24 cellular contexts compared by ENCODE assay signal in the genomic region with DNA sequence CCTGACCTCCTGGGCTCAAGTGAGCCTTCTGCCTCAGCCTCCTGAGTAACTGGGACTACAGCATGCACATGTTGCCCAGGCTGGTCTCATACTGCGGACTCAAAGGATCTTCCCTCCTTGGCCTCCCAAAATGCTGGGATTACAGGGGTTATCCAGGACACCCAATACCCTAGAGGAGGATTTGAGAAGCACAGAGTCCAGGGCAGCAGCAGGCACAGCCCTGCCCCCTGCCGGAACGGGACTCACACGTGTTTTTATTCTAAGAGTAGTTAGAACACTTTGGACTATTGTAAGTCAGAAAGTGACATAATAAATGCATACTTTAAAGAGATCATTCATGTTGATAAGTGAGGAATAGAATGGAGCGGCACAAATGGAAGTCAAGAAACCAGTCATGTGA.
DNase-seq lines count a peak whose midpoint lies in the region; ATAC-seq, FAIRE-seq and TF ChIP-seq lines count a peak whose summit lies in the region.
"Had no signal": no experiment of that assay in that cellular context is flagged by ENCODE, and none has a peak within 500 bp of the region (broad histone marks: within the 10 kb centered on the region; RNA-seq: fewer than 3 reads in every experiment).

No MANE protein-coding gene starts in this region.

- H3K23ac ChIP-seq in H1 (ENCODE audit: insufficient read length), result no peak overlapping the region

- no peak overlapping the region for H4K91ac ChIP-seq in H1 (replicated peaks; ENCODE audit: insufficient read length, low read length)

- no peaks in the 10 kb centered on the region for H3K36me3 Mint-ChIP-seq in CD14-positive monocyte
- H3K36me3 Mint-ChIP-seq: CD4-positive, alpha-beta memory T cell had no signal

- H3K4ac ChIP-seq in H1 (replicated peaks; ENCODE audit: insufficient read length, low read depth, low read length), result no peak overlapping the region

- no peak overlapping the region for H3K56ac ChIP-seq in H1 (replicated peaks; ENCODE audit: insufficient read length, low read depth, low read length)

- peak; percentile 41; the same call in 1 of the 2 replicates for TF ChIP-seq CTCF in A673 (conservative IDR thresholded peaks at IDR 0.05; ENCODE audit: low read depth, low read length)
- TF ChIP-seq CTCF in Panc1 (IDR thresholded peaks at IDR 0.05), result peak; percentile 38
- peak; percentile 10 to 56 (median 19) for TF ChIP-seq CTCF in H1 (IDR thresholded peaks at IDR 0.05; ENCODE audit: control extremely low read depth in 1 of 3, insufficient read depth in 1 of 3, low read depth in 1 of 3, low read length in 3 of 3)
- TF ChIP-seq CTCF in CD14-positive monocyte (IDR thresholded peaks at IDR 0.05), result no peak

- H3K23me2 ChIP-seq in H1 (ENCODE audit: low read depth, low read length), result no peaks in the 10 kb centered on the region

- no peak overlapping the region for H2BK120ac ChIP-seq in H1 (replicated peaks; ENCODE audit: low read depth, low read length)

- H3K9me3 ChIP-seq in A673 (ENCODE audit: low read depth, low read length, poor library complexity, severe bottlenecking) (no peaks in the 10 kb centered on the region), Panc1 (ENCODE audit: control insufficient read depth, insufficient read depth, low read depth, low read length) (no peaks in the 10 kb centered on the region), H1 (ENCODE audit: insufficient read depth in 2 of 2, low read depth in 1 of 2, low read length in 1 of 2) (peaks cover 0 to 2% of the 10 kb centered on the region in 2 experiments; a peak in 1 of 4 replicates)
- H3K9me3 ChIP-seq: BLaER1, Caco-2 had no signal

- H3K79me1 ChIP-seq in H1 (ENCODE audit: low read depth, low read length), result no peaks in the 10 kb centered on the region

- H2AFZ ChIP-seq in H1 (ENCODE audit: low read length), result no peak overlapping the region

- H3K36me3 ChIP-seq in A673 (ENCODE audit: insufficient read depth, low read length, poor library complexity, severe bottlenecking), result no peaks in the 10 kb centered on the region
- no peaks in the 10 kb centered on the region for H3K36me3 ChIP-seq in Panc1 (ENCODE audit: control insufficient read depth, insufficient read depth, low read length)
- H3K36me3 ChIP-seq in H1 (ENCODE audit: control insufficient read depth in 2 of 4, insufficient read depth in 4 of 4, low read length in 3 of 4), result no peaks in the 10 kb centered on the region
- H3K36me3 ChIP-seq: BLaER1 had no signal

- in situ Hi-C loops in Panc1 (cut with HindIII; ENCODE audit: low pct_unique_long_range_greater_than_20kb, low sequenced_read_pairs), result no loop called here

- ATAC-seq in Panc1, result no peak
- no peak for ATAC-seq in HG02970 (IDR thresholded peaks at IDR 0.05; ENCODE audit: low FRiP score, unreplicated experiment)
- ATAC-seq: GM12878, PC-3 had no signal

- H2BK15ac ChIP-seq in H1 (ENCODE audit: low read length), result no peak overlapping the region

- TF ChIP-seq RAD21 in H1 (IDR thresholded peaks at IDR 0.05 in 1 of 2, conservative IDR thresholded peaks at IDR 0.05 in 1 of 2; ENCODE audit: low read depth in 2 of 2, low read length in 2 of 2), result peak; percentile 2 to 13; a peak in 1 of 4 replicates

- H3K4me2 ChIP-seq in H1 (ENCODE audit: insufficient read depth in 1 of 2, low read depth in 2 of 2, low read length in 2 of 2), result no peak overlapping the region
- H3K4me2 ChIP-seq: BLaER1 had no signal

- 100% methylated on average over 5 of the region's 5 CpGs; no CpG with 5 or more reads in 1 of the 2 experiments for WGBS in H1 (ENCODE audit: extremely low coverage in 1 of 2, insufficient coverage in 1 of 2, insufficient read length in 1 of 2, insufficient replicate concordance in 2 of 2, low coverage in 1 of 2, low lambda C conversion rate in 2 of 2, missing lambda C conversion rate in 1 of 2), 2 experiments

- H4K20me1 ChIP-seq in H1 (replicated peaks in 1 of 2; ENCODE audit: control insufficient read depth in 1 of 2, insufficient read depth in 2 of 2, low read length in 2 of 2), result no peaks in the 10 kb centered on the region
- H4K20me1 ChIP-seq: BLaER1 had no signal

- H3K9me3 Mint-ChIP-seq in CD14-positive monocyte, result peaks cover 0 to 13% (median 0%) of the 10 kb centered on the region in 7 donors

- DNase-seq in A673 (ENCODE audit: low spot score), result peak; percentile 26
- DNase-seq in HCEC 1CT, result peak; percentile 40
- no peak for DNase-seq in Panc1 (ENCODE audit: low read depth, low spot score)
- no peak for DNase-seq in H1 (ENCODE audit: low read depth in 1 of 2, low spot score in 2 of 2)
- DNase-seq in 8988T, result no peak
- DNase-seq in CD14-positive monocyte (ENCODE audit: low spot score), result no peak
- DNase-seq in NCI-H69 (lab: John Stamatoyannopoulos, UW), result no peak
- DNase-seq: Caco-2; CD4-positive, alpha-beta memory T cell; DND-41; NCI-H1105; NCI-H146; NCI-H2029; NCI-H226; NCI-H510A treated with DMSO at 0.1 percent for 48 hours; NCI-H774; PC-3; RPMI8226; SHP77; SW 1271 had no signal

- no peak overlapping the region for H3K27ac Mint-ChIP-seq in CD14-positive monocyte
- H3K27ac Mint-ChIP-seq: CD4-positive, alpha-beta memory T cell had no signal

- no peaks in the 10 kb centered on the region for H3K4me1 ChIP-seq in A673 (ENCODE audit: insufficient read depth, low read length, poor library complexity, severe bottlenecking)
- no peaks in the 10 kb centered on the region for H3K4me1 ChIP-seq in Panc1 (ENCODE audit: control insufficient read depth, insufficient read depth, low read length)
- no peaks in the 10 kb centered on the region for H3K4me1 ChIP-seq in H1 (replicated peaks in 1 of 4; ENCODE audit: control insufficient read depth in 3 of 4, insufficient read depth in 4 of 4, low read length in 3 of 4)
- H3K4me1 ChIP-seq: BLaER1, Caco-2 had no signal

- no peak for TF ChIP-seq EP300 in H1 (IDR thresholded peaks at IDR 0.05; ENCODE audit: borderline replicate concordance in 1 of 2, low read depth in 2 of 2, low read length in 2 of 2)

- no peak overlapping the region for H4K5ac ChIP-seq in H1 (ENCODE audit: insufficient read length, low read depth, low read length)

- H3K4me3 ChIP-seq in A673 (ENCODE audit: low read depth, low read length, poor library complexity, severe bottlenecking), result no peak overlapping the region
- H3K4me3 ChIP-seq in Panc1 (ENCODE audit: low read depth in 2 of 2, low read length in 2 of 2), result no peak overlapping the region
- no peak overlapping the region for H3K4me3 ChIP-seq in H1 (ENCODE audit: extremely low read depth in 1 of 4, insufficient read depth in 2 of 4, low read depth in 3 of 4, low read length in 4 of 4)
- H3K4me3 ChIP-seq: BLaER1, GM12878, SK-N-MC had no signal

- no peak overlapping the region for H3K14ac ChIP-seq in H1 (ENCODE audit: insufficient read length)

- POLR2A ChIA-PET in A673 (lab: Charles Lee; ENCODE audit: low non-redundant PET), result no interaction called here
- POLR2A ChIA-PET in Panc1 (lab: Charles Lee), result no interaction called here
- POLR2A ChIA-PET in H1 (lab: Charles Lee; ENCODE audit: partially characterized antibody), result no interaction called here

- no peak overlapping the region for H2BK20ac ChIP-seq in H1 (ENCODE audit: low read length)

- H3K4me3 Mint-ChIP-seq in CD14-positive monocyte, result no peak overlapping the region
- H3K4me3 Mint-ChIP-seq: CD4-positive, alpha-beta memory T cell had no signal

- no peak overlapping the region for H3K9ac ChIP-seq in H1 (replicated peaks in 1 of 4; ENCODE audit: extremely low read depth in 1 of 4, low read depth in 3 of 4, low read length in 3 of 4)
- H3K9ac ChIP-seq: BLaER1 had no signal

- no peaks in the 10 kb centered on the region for H3K4me1 Mint-ChIP-seq in CD14-positive monocyte
- H3K4me1 Mint-ChIP-seq: CD4-positive, alpha-beta memory T cell had no signal

- BruUV-seq in A673 (replicated peaks; lab: Mats Ljungman, UMichigan), result no TSS peak
- BruUV-seq in Panc1 (replicated peaks; lab: Mats Ljungman, UMichigan), result no TSS peak

- CTCF ChIA-PET in A673 (lab: Charles Lee) (no interaction called here), Panc1 (lab: Charles Lee) (no interaction called here), H1 (lab: Charles Lee; ENCODE audit: partially characterized antibody) (no interaction called here)

- no peak overlapping the region for H2BK5ac ChIP-seq in H1 (ENCODE audit: low read depth, low read length)

- no peak for FAIRE-seq in H1 (lab: Jason Lieb, UNC)
- FAIRE-seq: GM12878 had no signal

- no peak overlapping the region for H2BK12ac ChIP-seq in H1 (ENCODE audit: low read depth, low read length)

- H3K27me3 Mint-ChIP-seq in CD14-positive monocyte (ENCODE audit: low read depth in 3 of 3), result peaks cover 0 to 2% (median under 1%) of the 10 kb centered on the region in 3 donors
- H3K27me3 Mint-ChIP-seq: CD4-positive, alpha-beta memory T cell had no signal

- no peaks in the 10 kb centered on the region for H3K27me3 ChIP-seq in A673 (replicated peaks; ENCODE audit: insufficient read depth, low read depth, low read length, poor library complexity)
- peaks cover 2% of the 10 kb centered on the region; the same call in 1 of the 2 replicates for H3K27me3 ChIP-seq in Panc1 (ENCODE audit: control insufficient read depth, insufficient read depth, low read length)
- H3K27me3 ChIP-seq in H1 (replicated peaks in 1 of 4; ENCODE audit: control insufficient read depth in 3 of 4, extremely low read depth in 1 of 4, insufficient read depth in 3 of 4, low read length in 3 of 4), result no peaks in the 10 kb centered on the region
- H3K27me3 ChIP-seq: BLaER1 had no signal

- H3K18ac ChIP-seq in H1 (ENCODE audit: extremely low read depth, low read length), result no peak overlapping the region

- TF ChIP-seq POLR2A in H1 (IDR thresholded peaks at IDR 0.05; ENCODE audit: control extremely low read depth in 1 of 2, low read depth in 2 of 2, low read length in 2 of 2), result no peak

- no peak overlapping the region for H3K27ac ChIP-seq in A673 (ENCODE audit: low read depth, low read length, poor library complexity, severe bottlenecking)
- no peak overlapping the region for H3K27ac ChIP-seq in Panc1 (ENCODE audit: low read length)
- H3K27ac ChIP-seq in H1 (ENCODE audit: low read depth, low read length), result no peak overlapping the region
- H3K27ac ChIP-seq: BLaER1, SK-N-MC had no signal

- intact Hi-C loops in A673 (cut with micrococcal nuclease; ENCODE audit: unreplicated experiment), result no loop called here
- intact Hi-C loops in Panc1 (cut with micrococcal nuclease; ENCODE audit: unreplicated experiment), result no loop called here
- intact Hi-C loops in CD14-positive monocyte (cut with micrococcal nuclease), result no loop called here

- no peak overlapping the region for H4K8ac ChIP-seq in H1 (ENCODE audit: extremely low read depth, insufficient read depth, low read length)

- H3K79me2 ChIP-seq in H1 (ENCODE audit: control insufficient read depth in 1 of 2, insufficient read depth in 2 of 2, low read length in 2 of 2), result no peaks in the 10 kb centered on the region

- no peak overlapping the region for H2AK5ac ChIP-seq in H1 (ENCODE audit: low read depth, low read length)

TF ChIP-seq in H1, 55 proteins besides CTCF, POLR2A, EP300 and RAD21 (continues in another document):
- no peak for TF ChIP-seq CTBP2 (IDR thresholded peaks at IDR 0.05; ENCODE audit: borderline replicate concordance, insufficient read depth, insufficient read length, low read length)
- TF ChIP-seq ZNF274 (IDR thresholded peaks at IDR 0.05; ENCODE audit: borderline replicate concordance, extremely low read depth, low read length), result no peak
- no peak for TF ChIP-seq RFX5 (IDR thresholded peaks at IDR 0.05; ENCODE audit: borderline replicate concordance, low read depth, low read length)
- TF ChIP-seq YY1 (IDR thresholded peaks at IDR 0.05; ENCODE audit: low read depth, low read length), result no peak

Comparison
In these comparisons a context has a peak if more than half of its experiments do, and no peak if none do; other contexts are left out.
1. DNase-seq: peak in A673 (single experiment) and HCEC 1CT (single experiment); none in Panc1 (single experiment), H1 (0 of 2), 8988T (single experiment), CD14-positive monocyte (single experiment) and NCI-H69 (single experiment).